Comparison of ENCODE assay signal across 1 cellular context in the genomic region with DNA sequence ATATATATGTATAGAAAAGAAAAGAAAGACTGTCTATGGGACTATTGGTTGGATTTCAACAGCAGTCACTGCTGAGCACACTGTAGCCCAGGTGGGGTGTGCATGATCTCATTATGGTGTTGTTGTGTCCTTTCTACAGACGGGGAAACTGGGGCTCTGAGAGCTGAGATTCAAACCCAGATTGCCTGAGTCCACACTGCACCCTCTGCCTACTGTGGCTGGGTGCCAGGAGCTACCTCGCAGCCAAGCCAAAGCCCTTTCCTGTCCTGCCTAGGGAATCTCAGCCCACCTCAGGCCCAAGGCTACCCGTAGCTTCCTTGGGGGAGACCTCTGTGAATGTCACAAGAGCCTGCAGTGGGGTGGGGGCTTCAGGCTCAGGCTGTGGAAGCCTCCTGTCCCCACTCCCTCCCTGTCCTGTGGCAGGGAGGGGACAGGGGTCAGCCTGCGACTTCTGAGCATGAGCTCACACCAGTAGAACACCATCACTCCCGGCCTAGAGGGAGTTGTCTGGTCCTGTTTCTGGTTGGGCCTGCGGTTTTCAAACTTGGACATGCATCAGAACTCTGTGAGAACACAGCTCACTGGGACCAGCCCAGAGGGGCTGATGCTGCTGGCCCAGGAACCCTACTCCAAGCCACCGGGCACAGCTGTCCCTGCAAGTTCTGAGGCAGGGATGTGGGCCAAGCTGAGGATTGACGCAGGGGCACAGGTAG.
TF ChIP-seq lines count a peak whose summit lies in the region.

No MANE protein-coding gene starts in this region.

TF ChIP-seq in HepG2, 621 proteins besides CTCF, POLR2A, EP300 and RAD21 (continued from another document):
- TF ChIP-seq SOX6 (IDR thresholded peaks at IDR 0.05) = no peak
- TF ChIP-seq SOX6 (CRISPR knock-in tag; IDR thresholded peaks at IDR 0.05) = no peak
- TF ChIP-seq FOSL2 (CRISPR knock-in tag; IDR thresholded peaks at IDR 0.05) = no peak
- TF ChIP-seq, protein P1, sequence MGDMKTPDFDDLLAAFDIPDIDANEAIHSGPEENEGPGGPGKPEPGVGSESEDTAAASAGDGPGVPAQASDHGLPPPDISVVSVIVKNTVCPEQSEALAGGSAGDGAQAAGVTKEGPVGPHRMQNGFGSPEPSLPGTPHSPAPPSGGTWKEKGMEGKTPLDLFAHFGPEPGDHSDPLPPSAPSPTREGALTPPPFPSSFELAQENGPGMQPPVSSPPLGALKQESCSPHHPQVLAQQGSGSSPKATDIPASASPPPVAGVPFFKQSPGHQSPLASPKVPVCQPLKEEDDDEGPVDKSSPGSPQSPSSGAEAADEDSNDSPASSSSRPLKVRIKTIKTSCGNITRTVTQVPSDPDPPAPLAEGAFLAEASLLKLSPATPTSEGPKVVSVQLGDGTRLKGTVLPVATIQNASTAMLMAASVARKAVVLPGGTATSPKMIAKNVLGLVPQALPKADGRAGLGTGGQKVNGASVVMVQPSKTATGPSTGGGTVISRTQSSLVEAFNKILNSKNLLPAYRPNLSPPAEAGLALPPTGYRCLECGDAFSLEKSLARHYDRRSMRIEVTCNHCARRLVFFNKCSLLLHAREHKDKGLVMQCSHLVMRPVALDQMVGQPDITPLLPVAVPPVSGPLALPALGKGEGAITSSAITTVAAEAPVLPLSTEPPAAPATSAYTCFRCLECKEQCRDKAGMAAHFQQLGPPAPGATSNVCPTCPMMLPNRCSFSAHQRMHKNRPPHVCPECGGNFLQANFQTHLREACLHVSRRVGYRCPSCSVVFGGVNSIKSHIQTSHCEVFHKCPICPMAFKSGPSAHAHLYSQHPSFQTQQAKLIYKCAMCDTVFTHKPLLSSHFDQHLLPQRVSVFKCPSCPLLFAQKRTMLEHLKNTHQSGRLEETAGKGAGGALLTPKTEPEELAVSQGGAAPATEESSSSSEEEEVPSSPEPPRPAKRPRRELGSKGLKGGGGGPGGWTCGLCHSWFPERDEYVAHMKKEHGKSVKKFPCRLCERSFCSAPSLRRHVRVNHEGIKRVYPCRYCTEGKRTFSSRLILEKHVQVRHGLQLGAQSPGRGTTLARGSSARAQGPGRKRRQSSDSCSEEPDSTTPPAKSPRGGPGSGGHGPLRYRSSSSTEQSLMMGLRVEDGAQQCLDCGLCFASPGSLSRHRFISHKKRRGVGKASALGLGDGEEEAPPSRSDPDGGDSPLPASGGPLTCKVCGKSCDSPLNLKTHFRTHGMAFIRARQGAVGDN (CRISPR knock-in tag; IDR thresholded peaks at IDR 0.05) = 0 out of 2 replicates have a peak, but pooled peaks have one; percentile 15
- TF ChIP-seq RXRB (CRISPR knock-in tag; IDR thresholded peaks at IDR 0.05; ENCODE audit: borderline replicate concordance) = no peak
- TF ChIP-seq HDAC2 (CRISPR knock-in tag; IDR thresholded peaks at IDR 0.05) = no peak
- TF ChIP-seq ZNF660 (CRISPR knock-in tag; IDR thresholded peaks at IDR 0.05; ENCODE audit: borderline replicate concordance, low read depth) = no peak
- TF ChIP-seq, protein P2, sequence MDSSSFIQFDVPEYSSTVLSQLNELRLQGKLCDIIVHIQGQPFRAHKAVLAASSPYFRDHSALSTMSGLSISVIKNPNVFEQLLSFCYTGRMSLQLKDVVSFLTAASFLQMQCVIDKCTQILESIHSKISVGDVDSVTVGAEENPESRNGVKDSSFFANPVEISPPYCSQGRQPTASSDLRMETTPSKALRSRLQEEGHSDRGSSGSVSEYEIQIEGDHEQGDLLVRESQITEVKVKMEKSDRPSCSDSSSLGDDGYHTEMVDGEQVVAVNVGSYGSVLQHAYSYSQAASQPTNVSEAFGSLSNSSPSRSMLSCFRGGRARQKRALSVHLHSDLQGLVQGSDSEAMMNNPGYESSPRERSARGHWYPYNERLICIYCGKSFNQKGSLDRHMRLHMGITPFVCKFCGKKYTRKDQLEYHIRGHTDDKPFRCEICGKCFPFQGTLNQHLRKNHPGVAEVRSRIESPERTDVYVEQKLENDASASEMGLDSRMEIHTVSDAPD (CRISPR knock-in tag; IDR thresholded peaks at IDR 0.05) = no peak
- no peak for TF ChIP-seq CREM (IDR thresholded peaks at IDR 0.05)
- no peak for TF ChIP-seq CREM (CRISPR knock-in tag; IDR thresholded peaks at IDR 0.05)
- TF ChIP-seq, protein P3, sequence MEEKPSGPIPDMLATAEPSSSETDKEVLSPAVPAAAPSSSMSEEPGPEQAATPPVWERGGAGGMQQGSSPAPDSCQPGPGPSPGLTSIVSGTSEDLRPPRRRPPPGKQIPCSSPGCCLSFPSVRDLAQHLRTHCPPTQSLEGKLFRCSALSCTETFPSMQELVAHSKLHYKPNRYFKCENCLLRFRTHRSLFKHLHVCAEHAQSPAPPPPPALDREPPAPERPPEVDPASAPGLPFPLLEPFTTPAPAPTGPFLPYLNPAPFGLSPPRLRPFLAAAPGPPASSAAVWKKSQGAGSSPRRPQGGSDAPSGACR (CRISPR knock-in tag; IDR thresholded peaks at IDR 0.05) = no peak
- TF ChIP-seq, protein P4, sequence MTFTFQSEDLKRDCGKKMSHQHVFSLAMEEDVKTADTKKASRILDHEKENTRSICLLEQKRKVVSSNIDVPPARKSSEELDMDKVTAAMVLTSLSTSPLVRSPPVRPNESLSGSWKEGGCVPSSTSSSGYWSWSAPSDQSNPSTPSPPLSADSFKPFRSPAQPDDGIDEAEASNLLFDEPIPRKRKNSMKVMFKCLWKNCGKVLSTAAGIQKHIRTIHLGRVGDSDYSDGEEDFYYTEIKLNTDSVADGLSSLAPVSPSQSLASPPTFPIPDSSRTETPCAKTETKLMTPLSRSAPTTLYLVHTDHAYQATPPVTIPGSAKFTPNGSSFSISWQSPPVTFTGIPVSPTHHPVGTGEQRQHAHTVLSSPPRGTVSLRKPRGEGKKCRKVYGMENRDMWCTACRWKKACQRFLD (CRISPR knock-in tag; IDR thresholded peaks at IDR 0.05; ENCODE audit: borderline replicate concordance) = no peak
- TF ChIP-seq ZNF121 (CRISPR knock-in tag; IDR thresholded peaks at IDR 0.05) = no peak
- no peak for TF ChIP-seq ZNF543 (CRISPR knock-in tag; IDR thresholded peaks at IDR 0.05)
- TF ChIP-seq ZC3H4 (CRISPR knock-in tag; IDR thresholded peaks at IDR 0.05; ENCODE audit: borderline replicate concordance) = no peak
- TF ChIP-seq SNRNP70 (IDR thresholded peaks at IDR 0.05; ENCODE audit: low read depth, low read length) = no peak
